ENCODE assay signal across 1 cellular context in the genomic region with DNA sequence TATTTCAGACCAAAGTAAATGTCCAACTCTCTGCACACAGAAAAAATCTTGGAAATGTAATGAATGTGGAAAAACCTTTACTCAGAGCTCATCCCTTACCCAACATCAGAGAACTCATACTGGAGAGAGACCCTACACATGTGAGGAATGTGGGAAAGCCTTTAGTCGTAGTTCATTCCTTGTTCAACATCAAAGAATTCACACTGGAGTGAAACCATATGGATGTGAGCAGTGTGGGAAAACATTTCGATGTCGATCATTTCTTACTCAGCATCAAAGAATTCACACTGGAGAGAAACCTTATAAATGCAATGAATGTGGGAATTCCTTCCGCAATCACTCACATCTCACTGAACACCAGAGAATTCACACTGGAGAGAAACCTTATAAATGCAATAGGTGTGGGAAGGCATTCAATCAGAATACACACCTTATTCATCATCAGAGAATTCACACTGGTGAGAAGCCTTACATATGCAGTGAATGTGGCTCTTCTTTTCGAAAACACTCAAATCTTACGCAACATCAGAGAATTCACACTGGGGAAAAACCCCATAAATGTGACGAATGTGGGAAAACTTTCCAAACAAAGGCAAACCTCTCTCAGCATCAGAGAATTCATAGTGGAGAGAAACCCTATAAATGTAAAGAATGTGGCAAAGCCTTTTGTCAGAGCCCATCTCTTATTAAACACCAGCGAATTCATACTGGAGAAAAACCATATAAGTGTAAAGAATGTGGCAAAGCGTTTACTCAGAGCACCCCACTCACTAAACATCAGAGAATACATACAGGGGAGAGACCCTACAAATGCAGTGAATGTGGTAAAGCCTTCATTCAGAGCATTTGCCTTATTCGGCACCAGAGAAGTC.
TF ChIP-seq lines count a peak whose summit lies in the region.

No MANE protein-coding gene starts in this region.

TF ChIP-seq in GM12878, 131 proteins besides CTCF, POLR2A, EP300 and RAD21:
- 0 out of 2 replicates have a peak, but pooled peaks have one; percentile 26 for TF ChIP-seq CBX5 (IDR thresholded peaks at IDR 0.05; ENCODE audit: low read depth)
- TF ChIP-seq ZNF274 (IDR thresholded peaks at IDR 0.05; ENCODE audit: insufficient read depth, insufficient read length), result peak; percentile 67
- TF ChIP-seq MTA3 (IDR thresholded peaks at IDR 0.05; ENCODE audit: borderline replicate concordance, low read length), result no peak
